1 cellular context compared by ENCODE assay signal in the genomic region with DNA sequence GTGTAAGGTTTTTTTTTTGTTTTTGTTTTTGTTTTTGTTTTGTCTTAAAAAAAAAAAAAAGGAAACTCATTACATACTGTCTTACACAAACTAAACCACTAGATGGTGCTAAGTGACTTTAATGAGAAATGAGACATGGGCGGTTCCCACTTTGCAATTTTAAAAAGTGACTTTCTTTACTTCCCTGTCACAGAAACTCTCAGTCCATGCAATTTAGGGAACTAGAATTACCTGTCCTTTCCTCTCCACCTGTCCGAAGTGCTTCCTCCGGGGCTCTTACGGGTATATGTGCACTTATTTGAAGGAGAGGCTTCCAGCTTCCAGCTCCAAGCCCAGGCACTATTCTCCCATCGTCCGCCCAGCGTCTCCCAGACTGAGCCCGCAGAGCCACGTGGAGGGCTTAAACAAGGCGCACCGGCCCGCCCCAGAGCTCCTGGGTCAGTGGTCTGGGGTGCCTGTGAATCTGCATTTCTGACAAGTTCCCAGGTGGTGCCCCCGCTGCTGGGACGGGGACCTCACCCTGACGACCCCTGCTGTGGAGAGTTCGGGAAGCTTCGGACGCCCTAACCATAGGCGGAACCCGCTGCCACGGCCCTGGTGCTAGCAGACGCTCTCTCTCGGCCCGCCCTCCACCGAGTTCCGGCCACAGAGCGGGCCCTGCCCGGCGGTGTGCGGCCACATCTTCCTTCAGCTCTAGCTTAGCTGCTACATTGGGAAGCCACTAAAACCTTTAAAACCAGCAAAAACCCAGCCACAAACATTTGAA.
TF ChIP-seq lines count a peak whose summit lies in the region.

No MANE protein-coding gene starts in this region.

TF ChIP-seq in HepG2, 621 proteins besides CTCF, POLR2A, EP300 and RAD21 (continued from another document and continues in another):
- TF ChIP-seq, protein P1, sequence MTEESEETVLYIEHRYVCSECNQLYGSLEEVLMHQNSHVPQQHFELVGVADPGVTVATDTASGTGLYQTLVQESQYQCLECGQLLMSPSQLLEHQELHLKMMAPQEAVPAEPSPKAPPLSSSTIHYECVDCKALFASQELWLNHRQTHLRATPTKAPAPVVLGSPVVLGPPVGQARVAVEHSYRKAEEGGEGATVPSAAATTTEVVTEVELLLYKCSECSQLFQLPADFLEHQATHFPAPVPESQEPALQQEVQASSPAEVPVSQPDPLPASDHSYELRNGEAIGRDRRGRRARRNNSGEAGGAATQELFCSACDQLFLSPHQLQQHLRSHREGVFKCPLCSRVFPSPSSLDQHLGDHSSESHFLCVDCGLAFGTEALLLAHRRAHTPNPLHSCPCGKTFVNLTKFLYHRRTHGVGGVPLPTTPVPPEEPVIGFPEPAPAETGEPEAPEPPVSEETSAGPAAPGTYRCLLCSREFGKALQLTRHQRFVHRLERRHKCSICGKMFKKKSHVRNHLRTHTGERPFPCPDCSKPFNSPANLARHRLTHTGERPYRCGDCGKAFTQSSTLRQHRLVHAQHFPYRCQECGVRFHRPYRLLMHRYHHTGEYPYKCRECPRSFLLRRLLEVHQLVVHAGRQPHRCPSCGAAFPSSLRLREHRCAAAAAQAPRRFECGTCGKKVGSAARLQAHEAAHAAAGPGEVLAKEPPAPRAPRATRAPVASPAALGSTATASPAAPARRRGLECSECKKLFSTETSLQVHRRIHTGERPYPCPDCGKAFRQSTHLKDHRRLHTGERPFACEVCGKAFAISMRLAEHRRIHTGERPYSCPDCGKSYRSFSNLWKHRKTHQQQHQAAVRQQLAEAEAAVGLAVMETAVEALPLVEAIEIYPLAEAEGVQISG (CRISPR knock-in tag; IDR thresholded peaks at IDR 0.05): no peak
- TF ChIP-seq ZFP82 (CRISPR knock-in tag; IDR thresholded peaks at IDR 0.05; ENCODE audit: borderline replicate concordance): no peak
- TF ChIP-seq, protein P2, sequence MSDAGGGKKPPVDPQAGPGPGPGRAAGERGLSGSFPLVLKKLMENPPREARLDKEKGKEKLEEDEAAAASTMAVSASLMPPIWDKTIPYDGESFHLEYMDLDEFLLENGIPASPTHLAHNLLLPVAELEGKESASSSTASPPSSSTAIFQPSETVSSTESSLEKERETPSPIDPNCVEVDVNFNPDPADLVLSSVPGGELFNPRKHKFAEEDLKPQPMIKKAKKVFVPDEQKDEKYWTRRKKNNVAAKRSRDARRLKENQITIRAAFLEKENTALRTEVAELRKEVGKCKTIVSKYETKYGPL (CRISPR knock-in tag; IDR thresholded peaks at IDR 0.05): no peak; the same call in 1 of the 2 replicates
- TF ChIP-seq RARA (CRISPR knock-in tag; IDR thresholded peaks at IDR 0.05): no peak
- TF ChIP-seq GTF2F1 (IDR thresholded peaks at IDR 0.05; ENCODE audit: low read length): no peak
- no peak for TF ChIP-seq HNRNPL (IDR thresholded peaks at IDR 0.05; ENCODE audit: low read depth, low read length)
- TF ChIP-seq, protein P3, sequence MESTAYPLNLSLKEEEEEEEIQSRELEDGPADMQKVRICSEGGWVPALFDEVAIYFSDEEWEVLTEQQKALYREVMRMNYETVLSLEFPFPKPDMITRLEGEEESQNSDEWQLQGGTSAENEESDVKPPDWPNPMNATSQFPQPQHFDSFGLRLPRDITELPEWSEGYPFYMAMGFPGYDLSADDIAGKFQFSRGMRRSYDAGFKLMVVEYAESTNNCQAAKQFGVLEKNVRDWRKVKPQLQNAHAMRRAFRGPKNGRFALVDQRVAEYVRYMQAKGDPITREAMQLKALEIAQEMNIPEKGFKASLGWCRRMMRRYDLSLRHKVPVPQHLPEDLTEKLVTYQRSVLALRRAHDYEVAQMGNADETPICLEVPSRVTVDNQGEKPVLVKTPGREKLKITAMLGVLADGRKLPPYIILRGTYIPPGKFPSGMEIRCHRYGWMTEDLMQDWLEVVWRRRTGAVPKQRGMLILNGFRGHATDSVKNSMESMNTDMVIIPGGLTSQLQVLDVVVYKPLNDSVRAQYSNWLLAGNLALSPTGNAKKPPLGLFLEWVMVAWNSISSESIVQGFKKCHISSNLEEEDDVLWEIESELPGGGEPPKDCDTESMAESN (CRISPR knock-in tag; conservative IDR thresholded peaks at IDR 0.05): 0 out of 2 replicates have a peak, but pooled peaks have one; percentile 45
- TF ChIP-seq, protein P4, sequence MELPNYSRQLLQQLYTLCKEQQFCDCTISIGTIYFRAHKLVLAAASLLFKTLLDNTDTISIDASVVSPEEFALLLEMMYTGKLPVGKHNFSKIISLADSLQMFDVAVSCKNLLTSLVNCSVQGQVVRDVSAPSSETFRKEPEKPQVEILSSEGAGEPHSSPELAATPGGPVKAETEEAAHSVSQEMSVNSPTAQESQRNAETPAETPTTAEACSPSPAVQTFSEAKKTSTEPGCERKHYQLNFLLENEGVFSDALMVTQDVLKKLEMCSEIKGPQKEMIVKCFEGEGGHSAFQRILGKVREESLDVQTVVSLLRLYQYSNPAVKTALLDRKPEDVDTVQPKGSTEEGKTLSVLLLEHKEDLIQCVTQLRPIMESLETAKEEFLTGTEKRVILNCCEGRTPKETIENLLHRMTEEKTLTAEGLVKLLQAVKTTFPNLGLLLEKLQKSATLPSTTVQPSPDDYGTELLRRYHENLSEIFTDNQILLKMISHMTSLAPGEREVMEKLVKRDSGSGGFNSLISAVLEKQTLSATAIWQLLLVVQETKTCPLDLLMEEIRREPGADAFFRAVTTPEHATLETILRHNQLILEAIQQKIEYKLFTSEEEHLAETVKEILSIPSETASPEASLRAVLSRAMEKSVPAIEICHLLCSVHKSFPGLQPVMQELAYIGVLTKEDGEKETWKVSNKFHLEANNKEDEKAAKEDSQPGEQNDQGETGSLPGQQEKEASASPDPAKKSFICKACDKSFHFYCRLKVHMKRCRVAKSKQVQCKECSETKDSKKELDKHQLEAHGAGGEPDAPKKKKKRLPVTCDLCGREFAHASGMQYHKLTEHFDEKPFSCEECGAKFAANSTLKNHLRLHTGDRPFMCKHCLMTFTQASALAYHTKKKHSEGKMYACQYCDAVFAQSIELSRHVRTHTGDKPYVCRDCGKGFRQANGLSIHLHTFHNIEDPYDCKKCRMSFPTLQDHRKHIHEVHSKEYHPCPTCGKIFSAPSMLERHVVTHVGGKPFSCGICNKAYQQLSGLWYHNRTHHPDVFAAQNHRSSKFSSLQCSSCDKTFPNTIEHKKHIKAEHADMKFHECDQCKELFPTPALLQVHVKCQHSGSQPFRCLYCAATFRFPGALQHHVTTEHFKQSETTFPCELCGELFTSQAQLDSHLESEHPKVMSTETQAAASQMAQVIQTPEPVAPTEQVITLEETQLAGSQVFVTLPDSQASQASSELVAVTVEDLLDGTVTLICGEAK (IDR thresholded peaks at IDR 0.05): no peak
- TF ChIP-seq, protein P4 (CRISPR knock-in tag; IDR thresholded peaks at IDR 0.05): no peak
- TF ChIP-seq CREB1 (IDR thresholded peaks at IDR 0.05): no peak
- no peak for TF ChIP-seq CREB1 (CRISPR knock-in tag; IDR thresholded peaks at IDR 0.05)
- TF ChIP-seq, protein P5, sequence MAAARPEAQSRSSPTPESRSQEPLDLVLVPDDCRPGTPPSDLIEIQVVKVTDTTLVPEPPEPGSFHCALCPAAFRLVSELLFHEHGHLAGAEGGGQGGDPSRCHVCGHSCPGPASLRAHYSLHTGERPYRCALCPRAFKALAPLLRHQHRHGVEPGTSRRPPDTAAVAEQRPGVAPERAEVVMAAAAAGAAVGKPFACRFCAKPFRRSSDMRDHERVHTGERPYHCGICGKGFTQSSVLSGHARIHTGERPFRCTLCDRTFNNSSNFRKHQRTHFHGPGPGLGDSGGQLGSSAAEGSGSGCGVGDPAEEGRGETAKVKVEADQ (CRISPR knock-in tag; IDR thresholded peaks at IDR 0.05; ENCODE audit: borderline replicate concordance): no peak
- no peak for TF ChIP-seq STAT5B (CRISPR knock-in tag; IDR thresholded peaks at IDR 0.05)
- TF ChIP-seq ZNF207 (IDR thresholded peaks at IDR 0.05; ENCODE audit: borderline replicate concordance): no peak
- TF ChIP-seq, protein P6, sequence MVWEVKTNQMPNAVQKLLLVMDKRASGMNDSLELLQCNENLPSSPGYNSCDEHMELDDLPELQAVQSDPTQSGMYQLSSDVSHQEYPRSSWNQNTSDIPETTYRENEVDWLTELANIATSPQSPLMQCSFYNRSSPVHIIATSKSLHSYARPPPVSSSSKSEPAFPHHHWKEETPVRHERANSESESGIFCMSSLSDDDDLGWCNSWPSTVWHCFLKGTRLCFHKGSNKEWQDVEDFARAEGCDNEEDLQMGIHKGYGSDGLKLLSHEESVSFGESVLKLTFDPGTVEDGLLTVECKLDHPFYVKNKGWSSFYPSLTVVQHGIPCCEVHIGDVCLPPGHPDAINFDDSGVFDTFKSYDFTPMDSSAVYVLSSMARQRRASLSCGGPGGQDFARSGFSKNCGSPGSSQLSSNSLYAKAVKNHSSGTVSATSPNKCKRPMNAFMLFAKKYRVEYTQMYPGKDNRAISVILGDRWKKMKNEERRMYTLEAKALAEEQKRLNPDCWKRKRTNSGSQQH (CRISPR knock-in tag; IDR thresholded peaks at IDR 0.05; ENCODE audit: low read depth): 0 out of 2 replicates have a peak, but pooled peaks have one; percentile 17
- peak; percentile 86; the same call in 1 of the 2 replicates for TF ChIP-seq AHR (CRISPR knock-in tag; IDR thresholded peaks at IDR 0.05)
- no peak for TF ChIP-seq KDM6A (CRISPR knock-in tag; IDR thresholded peaks at IDR 0.05; ENCODE audit: low read depth)
- TF ChIP-seq ARNT (IDR thresholded peaks at IDR 0.05): no peak
- peak; percentile 67 for TF ChIP-seq IKZF4 (CRISPR knock-in tag; IDR thresholded peaks at IDR 0.05; ENCODE audit: borderline replicate concordance, low read depth, not compliant biosample characterization)
- TF ChIP-seq SMYD3 (CRISPR knock-in tag; IDR thresholded peaks at IDR 0.05): no peak
- TF ChIP-seq XBP1 (CRISPR knock-in tag; IDR thresholded peaks at IDR 0.05): no peak
- no peak for TF ChIP-seq ZNF570 (CRISPR knock-in tag; IDR thresholded peaks at IDR 0.05; ENCODE audit: borderline replicate concordance)
- no peak for TF ChIP-seq ATF1 (CRISPR knock-in tag; IDR thresholded peaks at IDR 0.05)
- TF ChIP-seq, protein P7, sequence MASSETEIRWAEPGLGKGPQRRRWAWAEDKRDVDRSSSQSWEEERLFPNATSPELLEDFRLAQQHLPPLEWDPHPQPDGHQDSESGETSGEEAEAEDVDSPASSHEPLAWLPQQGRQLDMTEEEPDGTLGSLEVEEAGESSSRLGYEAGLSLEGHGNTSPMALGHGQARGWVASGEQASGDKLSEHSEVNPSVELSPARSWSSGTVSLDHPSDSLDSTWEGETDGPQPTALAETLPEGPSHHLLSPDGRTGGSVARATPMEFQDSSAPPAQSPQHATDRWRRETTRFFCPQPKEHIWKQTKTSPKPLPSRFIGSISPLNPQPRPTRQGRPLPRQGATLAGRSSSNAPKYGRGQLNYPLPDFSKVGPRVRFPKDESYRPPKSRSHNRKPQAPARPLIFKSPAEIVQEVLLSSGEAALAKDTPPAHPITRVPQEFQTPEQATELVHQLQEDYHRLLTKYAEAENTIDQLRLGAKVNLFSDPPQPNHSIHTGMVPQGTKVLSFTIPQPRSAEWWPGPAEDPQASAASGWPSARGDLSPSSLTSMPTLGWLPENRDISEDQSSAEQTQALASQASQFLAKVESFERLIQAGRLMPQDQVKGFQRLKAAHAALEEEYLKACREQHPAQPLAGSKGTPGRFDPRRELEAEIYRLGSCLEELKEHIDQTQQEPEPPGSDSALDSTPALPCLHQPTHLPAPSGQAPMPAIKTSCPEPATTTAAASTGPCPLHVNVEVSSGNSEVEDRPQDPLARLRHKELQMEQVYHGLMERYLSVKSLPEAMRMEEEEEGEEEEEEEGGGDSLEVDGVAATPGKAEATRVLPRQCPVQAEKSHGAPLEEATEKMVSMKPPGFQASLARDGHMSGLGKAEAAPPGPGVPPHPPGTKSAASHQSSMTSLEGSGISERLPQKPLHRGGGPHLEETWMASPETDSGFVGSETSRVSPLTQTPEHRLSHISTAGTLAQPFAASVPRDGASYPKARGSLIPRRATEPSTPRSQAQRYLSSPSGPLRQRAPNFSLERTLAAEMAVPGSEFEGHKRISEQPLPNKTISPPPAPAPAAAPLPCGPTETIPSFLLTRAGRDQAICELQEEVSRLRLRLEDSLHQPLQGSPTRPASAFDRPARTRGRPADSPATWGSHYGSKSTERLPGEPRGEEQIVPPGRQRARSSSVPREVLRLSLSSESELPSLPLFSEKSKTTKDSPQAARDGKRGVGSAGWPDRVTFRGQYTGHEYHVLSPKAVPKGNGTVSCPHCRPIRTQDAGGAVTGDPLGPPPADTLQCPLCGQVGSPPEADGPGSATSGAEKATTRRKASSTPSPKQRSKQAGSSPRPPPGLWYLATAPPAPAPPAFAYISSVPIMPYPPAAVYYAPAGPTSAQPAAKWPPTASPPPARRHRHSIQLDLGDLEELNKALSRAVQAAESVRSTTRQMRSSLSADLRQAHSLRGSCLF (CRISPR knock-in tag; IDR thresholded peaks at IDR 0.05; ENCODE audit: borderline replicate concordance): 0 out of 2 replicates have a peak, but pooled peaks have one; percentile 30
- no peak for TF ChIP-seq PAF1 (CRISPR knock-in tag; IDR thresholded peaks at IDR 0.05)
- TF ChIP-seq HNRNPUL1 (IDR thresholded peaks at IDR 0.05; ENCODE audit: low read depth, low read length): no peak
- TF ChIP-seq CENPX (CRISPR knock-in tag; IDR thresholded peaks at IDR 0.05): no peak
- TF ChIP-seq KDM5B (CRISPR knock-in tag; IDR thresholded peaks at IDR 0.05; ENCODE audit: borderline replicate concordance): peak; percentile 54; the same call in 1 of the 2 replicates
- TF ChIP-seq, protein P8, sequence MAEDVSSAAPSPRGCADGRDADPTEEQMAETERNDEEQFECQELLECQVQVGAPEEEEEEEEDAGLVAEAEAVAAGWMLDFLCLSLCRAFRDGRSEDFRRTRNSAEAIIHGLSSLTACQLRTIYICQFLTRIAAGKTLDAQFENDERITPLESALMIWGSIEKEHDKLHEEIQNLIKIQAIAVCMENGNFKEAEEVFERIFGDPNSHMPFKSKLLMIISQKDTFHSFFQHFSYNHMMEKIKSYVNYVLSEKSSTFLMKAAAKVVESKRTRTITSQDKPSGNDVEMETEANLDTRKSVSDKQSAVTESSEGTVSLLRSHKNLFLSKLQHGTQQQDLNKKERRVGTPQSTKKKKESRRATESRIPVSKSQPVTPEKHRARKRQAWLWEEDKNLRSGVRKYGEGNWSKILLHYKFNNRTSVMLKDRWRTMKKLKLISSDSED (CRISPR knock-in tag; IDR thresholded peaks at IDR 0.05): no peak
